20 cellular contexts compared by ENCODE assay signal in genomic region chr7:70777251-70777650, GRCh38.
DNase-seq lines count a peak whose midpoint lies in the region; ATAC-seq and TF ChIP-seq lines count a peak whose summit lies in the region.
"Had no signal": no experiment of that assay in that cellular context is flagged by ENCODE, and none has a peak within 500 bp of the region (broad histone marks: within the 10 kb centered on the region; RNA-seq: fewer than 3 reads in every experiment).

No MANE protein-coding gene starts in this region.

- H3K4me3 Mint-ChIP-seq in activated CD4-positive, alpha-beta T cell treated with anti-CD3 and anti-CD28 coated beads for 36 hours: no peak overlapping the region
- H3K4me3 Mint-ChIP-seq in brain: peak overlapping the region in 3 of 5 experiments; percentile 27 to 77 (median 52)
- H3K4me3 Mint-ChIP-seq in nephron progenitor cell: no peak overlapping the region
- H3K4me3 Mint-ChIP-seq: stimulated activated naive CD8-positive, alpha-beta T cell treated with anti-CD3 and anti-CD28 coated beads, Interleukin-15, amount 100 ng/mL, for 72 hours had no signal

- H3K79me2 ChIP-seq in KMS-11 (ENCODE audit: insufficient read depth, low read depth): peaks cover 37% of the 10 kb centered on the region; the same call in 1 of the 2 replicates

- H3K36me3 ChIP-seq in KMS-11 (ENCODE audit: insufficient read depth): peaks cover 32% of the 10 kb centered on the region; the same call in 1 of the 2 replicates
- peaks cover 29% of the 10 kb centered on the region for H3K36me3 ChIP-seq in MG63

- no peaks in the 10 kb centered on the region for H3K9me3 Mint-ChIP-seq in activated CD4-positive, alpha-beta T cell treated with anti-CD3 and anti-CD28 coated beads for 36 hours (ENCODE audit: low read depth)
- H3K9me3 Mint-ChIP-seq in brain (no peaks in the 10 kb centered on the region), nephron progenitor cell (no peaks in the 10 kb centered on the region)
- H3K9me3 Mint-ChIP-seq: stimulated activated naive CD8-positive, alpha-beta T cell treated with anti-CD3 and anti-CD28 coated beads, Interleukin-15, amount 100 ng/mL, for 72 hours; T-cell had no signal

- TF ChIP-seq CTCF in KMS-11 (conservative IDR thresholded peaks at IDR 0.05; ENCODE audit: low read depth, low read length): no peak
- no peak for TF ChIP-seq CTCF in brain (conservative IDR thresholded peaks at IDR 0.05)
- no peak for TF ChIP-seq CTCF in nephron progenitor cell (IDR thresholded peaks at IDR 0.05)

- H4K20me1 ChIP-seq in KMS-11 (ENCODE audit: insufficient read depth): no peaks in the 10 kb centered on the region

- peak overlapping the region; percentile 48 for H3K27ac Mint-ChIP-seq in activated CD4-positive, alpha-beta T cell treated with anti-CD3 and anti-CD28 coated beads for 36 hours
- peak overlapping the region; percentile 74 to 98 (median 93) for H3K27ac Mint-ChIP-seq in brain
- peak overlapping the region; percentile 37 for H3K27ac Mint-ChIP-seq in nephron progenitor cell
- H3K27ac Mint-ChIP-seq: progenitor cell of endocrine pancreas; stimulated activated naive CD8-positive, alpha-beta T cell treated with anti-CD3 and anti-CD28 coated beads, Interleukin-15, amount 100 ng/mL, for 72 hours had no signal

- H3K4me2 ChIP-seq in KMS-11: no peak overlapping the region

- CTCF ChIA-PET in activated CD4-positive, alpha-beta T cell treated with anti-CD3 and anti-CD28 coated beads for 36 hours (lab: Charles Lee): no interaction called here

- peaks cover 4% of the 10 kb centered on the region for H3K27me3 Mint-ChIP-seq in activated CD4-positive, alpha-beta T cell treated with anti-CD3 and anti-CD28 coated beads for 36 hours
- H3K27me3 Mint-ChIP-seq in brain (peaks cover 4% of the 10 kb centered on the region), nephron progenitor cell (ENCODE audit: low read depth, poor library complexity) (peaks cover 5% of the 10 kb centered on the region)
- H3K27me3 Mint-ChIP-seq: progenitor cell of endocrine pancreas had no signal

- H3K9me3 ChIP-seq in MG63: no peaks in the 10 kb centered on the region
- H3K9me3 ChIP-seq: sigmoid colon, SJCRH30 had no signal

- no peak overlapping the region for H2AFZ ChIP-seq in KMS-11 (ENCODE audit: low read depth)
- H2AFZ ChIP-seq: GM23248 had no signal

- POLR2A ChIA-PET in activated CD4-positive, alpha-beta T cell treated with anti-CD3 and anti-CD28 coated beads for 36 hours (lab: Charles Lee): no interaction called here

- H3K27ac ChIP-seq in KMS-11: 0 out of 2 replicates have a peak overlapping the region, but pooled peaks have one; percentile 23
- H3K27ac ChIP-seq: GM23248, sigmoid colon, SJCRH30 had no signal

- no peaks in the 10 kb centered on the region for H3K27me3 ChIP-seq in KMS-11 (ENCODE audit: insufficient read depth, low read depth)
- H3K27me3 ChIP-seq in MG63: no peaks in the 10 kb centered on the region
- H3K27me3 ChIP-seq: sigmoid colon, SJCRH30 had no signal

- no peak overlapping the region for H3K9ac ChIP-seq in KMS-11
- H3K9ac ChIP-seq: GM23248 had no signal

- no peak for ATAC-seq in activated CD4-positive, alpha-beta T cell treated with anti-CD3 and anti-CD28 coated beads for 36 hours
- ATAC-seq in HG03565 (IDR thresholded peaks at IDR 0.05; ENCODE audit: unreplicated experiment): no peak

- H3K36me3 Mint-ChIP-seq in activated CD4-positive, alpha-beta T cell treated with anti-CD3 and anti-CD28 coated beads for 36 hours (ENCODE audit: low read depth): no peaks in the 10 kb centered on the region
- peaks cover 89% of the 10 kb centered on the region for H3K36me3 Mint-ChIP-seq in brain
- H3K36me3 Mint-ChIP-seq in nephron progenitor cell (ENCODE audit: low read depth): peaks cover 84% of the 10 kb centered on the region
- H3K36me3 Mint-ChIP-seq: T-cell had no signal

- H3K4me1 Mint-ChIP-seq in activated CD4-positive, alpha-beta T cell treated with anti-CD3 and anti-CD28 coated beads for 36 hours: peaks cover 40% of the 10 kb centered on the region
- peaks cover 89% of the 10 kb centered on the region for H3K4me1 Mint-ChIP-seq in brain
- peaks cover 22% of the 10 kb centered on the region for H3K4me1 Mint-ChIP-seq in nephron progenitor cell

- peaks cover 58% of the 10 kb centered on the region for H3K4me1 ChIP-seq in KMS-11 (ENCODE audit: low read depth, poor library complexity, severe bottlenecking)
- H3K4me1 ChIP-seq: sigmoid colon had no signal

- intact Hi-C loops in activated CD4-positive, alpha-beta T cell treated with anti-CD3 and anti-CD28 coated beads for 36 hours (cut with DNase I, micrococcal nuclease): loop anchor here in 1 of 2 experiments (5.0 kb wide), 1 partner anchor 40 kb away; no protein-coding TSS in a partner anchor

- DNase-seq in activated CD4-positive, alpha-beta T cell treated with anti-CD3 and anti-CD28 coated beads for 36 hours: no peak
- no peak for DNase-seq in activated CD4-positive, alpha-beta T cell treated with anti-CD3 and anti-CD28 coated beads, Interleukin-2, amount 50 U/mL, for 4 hours
- DNase-seq in nephron progenitor cell (no peak), MG63 (no peak), NCI-H774 (lab: John Stamatoyannopoulos, UW) (no peak)
- DNase-seq: AML-193, amniotic stem cell, GDM1, Karpas-422, NCI-H1694 treated with DMSO at 0.1 percent for 48 hours, sigmoid colon, SJCRH30, trophoblast cell had no signal

- H3K4me3 ChIP-seq in KMS-11 (IDR thresholded peaks at IDR 0.05; ENCODE audit: insufficient read depth, low read depth, low read length) (no peak overlapping the region), MG63 (no peak overlapping the region)
- H3K4me3 ChIP-seq: GM23248, sigmoid colon, SJCRH30 had no signal

Comparison
In these comparisons a context has a peak if more than half of its experiments do, and no peak if none do; other contexts are left out.
1. H3K27ac Mint-ChIP-seq: peak in every context shown above with its lines; median percentile 93 in brain; 48 in activated CD4-positive, alpha-beta T cell treated with anti-CD3 and anti-CD28 coated beads for 36 hours; 37 in nephron progenitor cell.
2. H3K4me3 Mint-ChIP-seq: peak in brain (3 of 5); none in activated CD4-positive, alpha-beta T cell treated with anti-CD3 and anti-CD28 coated beads for 36 hours (single experiment) and nephron progenitor cell (single experiment).